Comparison of ENCODE assay signal across 21 cellular contexts in the genomic region with DNA sequence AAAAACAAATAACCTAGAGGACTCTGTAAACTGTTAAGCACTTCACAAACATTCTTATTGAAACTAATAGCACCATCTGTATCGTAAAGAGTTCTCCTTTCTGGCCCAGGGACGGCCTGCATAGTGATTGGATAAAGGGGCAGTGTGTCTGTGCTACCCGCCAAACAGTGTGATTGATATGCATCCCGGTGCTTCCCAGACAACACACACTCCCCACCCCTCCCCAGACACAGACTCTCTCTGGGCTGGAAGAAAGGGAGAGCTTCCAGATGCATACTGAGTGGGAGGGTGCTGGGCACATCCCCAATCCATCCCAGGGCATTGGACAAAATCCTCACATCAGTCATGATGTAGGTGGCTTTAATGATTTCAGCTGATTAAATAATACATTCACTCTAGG. TPM values are rescaled to one million over a fixed set of nuclear protein-coding genes. Genes with fewer than 3 reads are reported as not detected.
DNase-seq lines count a peak whose midpoint lies in the region; ATAC-seq lines count a peak whose summit lies in the region.
"Had no signal": no experiment of that assay in that cellular context is flagged by ENCODE, and none has a peak within 500 bp of the region (broad histone marks: within the 10 kb centered on the region; RNA-seq: fewer than 3 reads in every experiment).

No MANE protein-coding gene starts in this region.

- H3K9me3 ChIP-seq in CD4-positive, alpha-beta memory T cell (ENCODE audit: control insufficient read depth in 1 of 2, low read length in 2 of 2): no peaks in the 10 kb centered on the region
- H3K9me3 ChIP-seq: BLaER1 had no signal

- H3K36me3 Mint-ChIP-seq in activated CD4-positive, alpha-beta T cell treated with anti-CD3 and anti-CD28 coated beads for 36 hours (ENCODE audit: low read depth): peaks cover 6% of the 10 kb centered on the region
- peaks cover 9 to 32% of the 10 kb centered on the region in 2 donors for H3K36me3 Mint-ChIP-seq in CD4-positive, alpha-beta memory T cell
- peaks cover under 1% of the 10 kb centered on the region for H3K36me3 Mint-ChIP-seq in activated naive CD8-positive, alpha-beta T cell treated with anti-CD3 and anti-CD28 coated beads, Interleukin-2, amount 50 U/mL, for 24 hours (ENCODE audit: low read depth)
- H3K36me3 Mint-ChIP-seq: CD8-positive, alpha-beta T cell had no signal

- H3K27ac Mint-ChIP-seq in activated CD4-positive, alpha-beta T cell treated with anti-CD3 and anti-CD28 coated beads for 36 hours: peak overlapping the region; percentile 11
- H3K27ac Mint-ChIP-seq in CD4-positive, alpha-beta memory T cell: no peak overlapping the region
- H3K27ac Mint-ChIP-seq in activated naive CD8-positive, alpha-beta T cell treated with anti-CD3 and anti-CD28 coated beads, Interleukin-2, amount 50 U/mL, for 24 hours: no peak overlapping the region
- H3K27ac Mint-ChIP-seq: CD8-positive, alpha-beta T cell; HFFc6 had no signal

- intact Hi-C loops in activated CD4-positive, alpha-beta T cell treated with anti-CD3 and anti-CD28 coated beads for 36 hours (cut with DNase I, micrococcal nuclease): no loop called here
- intact Hi-C loops in CD4-positive, alpha-beta memory T cell (cut with micrococcal nuclease): loop anchor here (5.0 kb wide), 1 partner anchor 39 kb away; no protein-coding TSS in a partner anchor

- H3K27ac ChIP-seq in caudate nucleus (ENCODE audit: low read depth, low read length): peak overlapping the region; percentile 1
- no peak overlapping the region for H3K27ac ChIP-seq in CD4-positive, alpha-beta memory T cell (ENCODE audit: low read depth, low read length)
- H3K27ac ChIP-seq: BLaER1, KMS-11 had no signal

- peaks cover 8% of the 10 kb centered on the region for H3K4me1 ChIP-seq in CD4-positive, alpha-beta memory T cell (ENCODE audit: insufficient read depth, low read length)
- H3K4me1 ChIP-seq: BLaER1 had no signal

- no peak for ATAC-seq in activated CD4-positive, alpha-beta T cell treated with anti-CD3 and anti-CD28 coated beads for 36 hours
- ATAC-seq in activated naive CD8-positive, alpha-beta T cell treated with anti-CD3 and anti-CD28 coated beads, Interleukin-2, amount 50 U/mL, for 24 hours: no peak
- ATAC-seq: CD8-positive, alpha-beta T cell had no signal

- H3K4me3 Mint-ChIP-seq in activated CD4-positive, alpha-beta T cell treated with anti-CD3 and anti-CD28 coated beads for 36 hours: peak overlapping the region; percentile 0
- no peak overlapping the region for H3K4me3 Mint-ChIP-seq in CD4-positive, alpha-beta memory T cell
- no peak overlapping the region for H3K4me3 Mint-ChIP-seq in activated naive CD8-positive, alpha-beta T cell treated with anti-CD3 and anti-CD28 coated beads, Interleukin-2, amount 50 U/mL, for 24 hours
- H3K4me3 Mint-ChIP-seq: CD8-positive, alpha-beta T cell; HFFc6 had no signal

- POLR2A ChIA-PET in activated CD4-positive, alpha-beta T cell treated with anti-CD3 and anti-CD28 coated beads for 36 hours (lab: Charles Lee): no interaction called here
- POLR2A ChIA-PET in CD4-positive, alpha-beta memory T cell (lab: Charles Lee; ENCODE audit: partially characterized antibody): no interaction called here

- CTCF ChIA-PET in activated CD4-positive, alpha-beta T cell treated with anti-CD3 and anti-CD28 coated beads for 36 hours (lab: Charles Lee): interaction anchor here (1.0 to 1.8 kb wide), 5 partner anchors 12 to 40 kb away, joined by 4 to 9 read pairs (median 5); no protein-coding TSS in a partner anchor
- CTCF ChIA-PET in CD4-positive, alpha-beta memory T cell (lab: Charles Lee; ENCODE audit: partially characterized antibody): interaction anchor here (1.2 to 1.4 kb wide), 3 partner anchors 11 to 40 kb away, joined by 3 to 6 read pairs (median 4); no protein-coding TSS in a partner anchor

- peaks cover 49% of the 10 kb centered on the region for H3K4me1 Mint-ChIP-seq in activated CD4-positive, alpha-beta T cell treated with anti-CD3 and anti-CD28 coated beads for 36 hours
- H3K4me1 Mint-ChIP-seq in CD4-positive, alpha-beta memory T cell: peaks cover 14 to 21% (median 20%) of the 10 kb centered on the region in 4 donors
- peaks cover 76% of the 10 kb centered on the region for H3K4me1 Mint-ChIP-seq in activated naive CD8-positive, alpha-beta T cell treated with anti-CD3 and anti-CD28 coated beads, Interleukin-2, amount 50 U/mL, for 24 hours

- DNase-seq in activated CD4-positive, alpha-beta T cell treated with anti-CD3 and anti-CD28 coated beads for 36 hours: no peak
- DNase-seq in activated CD4-positive, alpha-beta T cell treated with anti-CD3 and anti-CD28 coated beads, Interleukin-2, amount 50 U/mL, for 1 hour: no peak
- DNase-seq in ELF-1 (ENCODE audit: low read depth, low spot score) (peak; percentile 10), caudate nucleus (lab: John Stamatoyannopoulos, UW) (peak in 19 of 61 donors; percentile 1 to 31 (median 13)), midbrain (lab: John Stamatoyannopoulos, UW) (peak; percentile 38), iPS-NIHi7 (ENCODE audit: extremely low spot score) (no peak)
- DNase-seq in CD4-positive, alpha-beta memory T cell: no peak
- no peak for DNase-seq in activated naive CD8-positive, alpha-beta T cell treated with anti-CD3 and anti-CD28 coated beads, Interleukin-2, amount 50 U/mL, for 24 hours
- DNase-seq: Calu3; CD8-positive, alpha-beta T cell; HFFc6; MV-4-11; NCI-H187; NCI-H2107; NCI-H510A treated with DMSO at 0.1 percent for 48 hours; NCI-H774; SIG-M5 had no signal

- H3K4me3 ChIP-seq in CD4-positive, alpha-beta memory T cell (ENCODE audit: low read length in 2 of 2): no peak overlapping the region
- H3K4me3 ChIP-seq: BLaER1 had no signal

- H3K27me3 ChIP-seq in CD4-positive, alpha-beta memory T cell (ENCODE audit: insufficient read depth, low read length): no peaks in the 10 kb centered on the region
- H3K27me3 ChIP-seq: BLaER1 had no signal

- H3K36me3 ChIP-seq in CD4-positive, alpha-beta memory T cell (ENCODE audit: insufficient read depth, low read length): no peaks in the 10 kb centered on the region
- H3K36me3 ChIP-seq: BLaER1 had no signal

- no peaks in the 10 kb centered on the region for H3K27me3 Mint-ChIP-seq in activated CD4-positive, alpha-beta T cell treated with anti-CD3 and anti-CD28 coated beads for 36 hours
- H3K27me3 Mint-ChIP-seq in CD4-positive, alpha-beta memory T cell: peaks cover 0 to 3% of the 10 kb centered on the region in 2 donors
- no peaks in the 10 kb centered on the region for H3K27me3 Mint-ChIP-seq in activated naive CD8-positive, alpha-beta T cell treated with anti-CD3 and anti-CD28 coated beads, Interleukin-2, amount 50 U/mL, for 24 hours

- H3K9me3 Mint-ChIP-seq in activated CD4-positive, alpha-beta T cell treated with anti-CD3 and anti-CD28 coated beads for 36 hours (ENCODE audit: low read depth): no peaks in the 10 kb centered on the region
- no peaks in the 10 kb centered on the region for H3K9me3 Mint-ChIP-seq in CD4-positive, alpha-beta memory T cell
- no peaks in the 10 kb centered on the region for H3K9me3 Mint-ChIP-seq in activated naive CD8-positive, alpha-beta T cell treated with anti-CD3 and anti-CD28 coated beads, Interleukin-2, amount 50 U/mL, for 24 hours
- H3K9me3 Mint-ChIP-seq: CD8-positive, alpha-beta T cell; HFFc6 had no signal

RNA-seq across cellular contexts. Expression of gene HSD11B1, which starts 3.7 kb away (rescaled TPM):
- total RNA-seq in activated CD4-positive, alpha-beta T cell treated with anti-CD3 and anti-CD28 coated beads for 36 hours: 1 to 10 TPM; 4.5 to 5.7 TPM
- under 1 TPM in 1 of 2 experiments, not detected in 1; 0.49 TPM for total RNA-seq in CD4-positive, alpha-beta memory T cell
- polyA plus RNA-seq in CD4-positive, alpha-beta memory T cell: 1 to 10 TPM; 5.6 to 7.3 TPM
- total RNA-seq: Calu3; CD8-positive, alpha-beta T cell; HFFc6; HT-29 had no signal

RNA-seq across cellular contexts. Expression of gene G0S2, which starts 33.1 kb away (rescaled TPM):
- total RNA-seq in activated CD4-positive, alpha-beta T cell treated with anti-CD3 and anti-CD28 coated beads for 36 hours: 10 to 100 TPM; 21.9 to 22.8 TPM
- 1 to 10 TPM in 1 of 2 experiments, not detected in 1; 1.2 TPM for total RNA-seq in CD4-positive, alpha-beta memory T cell
- polyA plus RNA-seq in CD4-positive, alpha-beta memory T cell: 1 to 10 TPM in 1 of 2 donors, under 1 TPM in 1; 0.58 to 2.0 TPM

RNA-seq across cellular contexts. Expression of gene TRAF3IP3, which starts 47.6 kb away (rescaled TPM):
- total RNA-seq in activated CD4-positive, alpha-beta T cell treated with anti-CD3 and anti-CD28 coated beads for 36 hours: 100 to 1,000 TPM; 136 to 138 TPM
- 100 to 1,000 TPM; 571 to 574 TPM for total RNA-seq in CD4-positive, alpha-beta memory T cell
- 100 to 1,000 TPM; 435 to 487 TPM for polyA plus RNA-seq in CD4-positive, alpha-beta memory T cell
- total RNA-seq: Calu3, HT-29, RPMI7951 had no signal

RNA-seq across cellular contexts. Expression of gene LAMB3, which starts 56.1 kb away (rescaled TPM):
- 1 to 10 TPM; 3.1 to 4.2 TPM for total RNA-seq in activated CD4-positive, alpha-beta T cell treated with anti-CD3 and anti-CD28 coated beads for 36 hours
- under 1 TPM; 0.38 to 0.69 TPM for total RNA-seq in CD4-positive, alpha-beta memory T cell
- polyA plus RNA-seq in CD4-positive, alpha-beta memory T cell: under 1 TPM in 1 of 2 donors, not detected in 1; 0.18 TPM
- total RNA-seq: CD8-positive, alpha-beta T cell had no signal

Comparison
In these comparisons a context has a peak if more than half of its experiments do, and no peak if none do; other contexts are left out.
1. DNase-seq: peak in ELF-1 (single experiment) and midbrain (single experiment); none in activated CD4-positive, alpha-beta T cell treated with anti-CD3 and anti-CD28 coated beads for 36 hours (single experiment), activated CD4-positive, alpha-beta T cell treated with anti-CD3 and anti-CD28 coated beads, Interleukin-2, amount 50 U/mL, for 1 hour (single experiment), CD4-positive, alpha-beta memory T cell (0 of 5), iPS-NIHi7 (single experiment) and activated naive CD8-positive, alpha-beta T cell treated with anti-CD3 and anti-CD28 coated beads, Interleukin-2, amount 50 U/mL, for 24 hours (single experiment).
2. RNA of gene G0S2, which starts 33.1 kb away (total RNA-seq): 21.9 to 22.8 TPM in activated CD4-positive, alpha-beta T cell treated with anti-CD3 and anti-CD28 coated beads for 36 hours; 1.2 TPM in CD4-positive, alpha-beta memory T cell; every median in the first group is over 10 times any median in the second.
3. RNA of gene TRAF3IP3, which starts 47.6 kb away (total RNA-seq): 571 to 574 TPM in CD4-positive, alpha-beta memory T cell; 136 to 138 TPM in activated CD4-positive, alpha-beta T cell treated with anti-CD3 and anti-CD28 coated beads for 36 hours; every median in the first group is over 4 times any median in the second.